ENCODE assay signal across 9 cellular contexts in genomic region chr12:724194-724855, GRCh38. TPM values are rescaled to one million over a fixed set of nuclear protein-coding genes. Genes with fewer than 3 reads are reported as not detected.
DNase-seq lines count a peak whose midpoint lies in the region; ATAC-seq and TF ChIP-seq lines count a peak whose summit lies in the region.
"Had no signal": no experiment of that assay in that cellular context is flagged by ENCODE, and none has a peak within 500 bp of the region (broad histone marks: within the 10 kb centered on the region; RNA-seq: fewer than 3 reads in every experiment).

No MANE protein-coding gene starts in this region.

- no peaks in the 10 kb centered on the region for H3F3A ChIP-seq in GM23338 (replicated peaks; ENCODE audit: low read depth)

- ATAC-seq in GM23338 (peak; percentile 76), GM18870 (IDR thresholded peaks at IDR 0.05; ENCODE audit: unreplicated experiment) (no peak)

- peak overlapping the region; percentile 13; the same call in 1 of the 2 replicates for H3K27ac Mint-ChIP-seq in GM23338

- H3K4me1 ChIP-seq in A673 (ENCODE audit: insufficient read depth, low read length, poor library complexity, severe bottlenecking): no peaks in the 10 kb centered on the region
- H3K4me1 ChIP-seq in GM23338 (ENCODE audit: insufficient read depth): peaks cover 6% of the 10 kb centered on the region; the same call in 1 of the 2 replicates
- H3K4me1 ChIP-seq in SJCRH30: peaks cover 71% of the 10 kb centered on the region
- peaks cover 18% of the 10 kb centered on the region for H3K4me1 ChIP-seq in left ventricle myocardium inferior

- no peaks in the 10 kb centered on the region for H4K20me1 ChIP-seq in GM23338 (replicated peaks; ENCODE audit: insufficient read depth)

- H3K4me1 Mint-ChIP-seq in GM23338: peaks cover 37% of the 10 kb centered on the region

- intact Hi-C loops in A673 (cut with micrococcal nuclease; ENCODE audit: unreplicated experiment) (no loop called here), left ventricle myocardium inferior (cut with micrococcal nuclease) (no loop called here)

- POLR2A ChIA-PET in A673 (lab: Charles Lee; ENCODE audit: low non-redundant PET): no interaction called here

- H3K27ac ChIP-seq in A673 (ENCODE audit: low read depth, low read length, poor library complexity, severe bottlenecking) (no peak overlapping the region), GM23338 (ENCODE audit: low read depth) (no peak overlapping the region), SJCRH30 (peak overlapping the region; percentile 23), left ventricle myocardium inferior (replicated peaks) (peak overlapping the region; percentile 25)
- H3K27ac ChIP-seq: prostate gland had no signal

- no peaks in the 10 kb centered on the region for H3K9me3 ChIP-seq in A673 (ENCODE audit: low read depth, low read length, poor library complexity, severe bottlenecking)
- no peaks in the 10 kb centered on the region for H3K9me3 ChIP-seq in SJCRH30 (replicated peaks)
- H3K9me3 ChIP-seq in left ventricle myocardium inferior (replicated peaks): no peaks in the 10 kb centered on the region
- H3K9me3 ChIP-seq: prostate gland had no signal

- H3K36me3 ChIP-seq in A673 (ENCODE audit: insufficient read depth, low read length, poor library complexity, severe bottlenecking) (no peaks in the 10 kb centered on the region), GM23338 (ENCODE audit: insufficient read depth) (no peaks in the 10 kb centered on the region), SJCRH30 (no peaks in the 10 kb centered on the region), left ventricle myocardium inferior (no peaks in the 10 kb centered on the region)
- H3K36me3 ChIP-seq: prostate gland had no signal

- no TSS peak for BruUV-seq in A673 (replicated peaks; lab: Mats Ljungman, UMichigan)

- 0 out of 2 replicates have a peak, but pooled peaks cover 4% of the 10 kb centered on the region for H3K9me2 ChIP-seq in GM23338 (ENCODE audit: insufficient read depth)

- no peak overlapping the region for H3K4me3 Mint-ChIP-seq in GM23338

- no peaks in the 10 kb centered on the region for H3K79me2 ChIP-seq in GM23338 (replicated peaks; ENCODE audit: insufficient read depth)

- no peaks in the 10 kb centered on the region; the same call in 2 of the 3 replicates for H3K36me3 Mint-ChIP-seq in GM23338 (ENCODE audit: low read depth)

- CTCF ChIA-PET in A673 (lab: Charles Lee): interaction anchor here (0.6 kb wide), 1 partner anchor 343 kb away, joined by 3 read pairs; no protein-coding TSS in a partner anchor

- no peaks in the 10 kb centered on the region for H3K27me3 ChIP-seq in A673 (replicated peaks; ENCODE audit: insufficient read depth, low read depth, low read length, poor library complexity)
- no peaks in the 10 kb centered on the region for H3K27me3 ChIP-seq in GM23338 (ENCODE audit: insufficient read depth)
- no peaks in the 10 kb centered on the region for H3K27me3 ChIP-seq in SJCRH30
- no peaks in the 10 kb centered on the region for H3K27me3 ChIP-seq in left ventricle myocardium inferior (ENCODE audit: low read depth)

- H3K4me3 ChIP-seq in A673 (ENCODE audit: low read depth, low read length, poor library complexity, severe bottlenecking) (no peak overlapping the region), GM23338 (no peak overlapping the region), SJCRH30 (no peak overlapping the region), left ventricle myocardium inferior (no peak overlapping the region)
- H3K4me3 ChIP-seq: prostate gland had no signal

- DNase-seq in A673 (ENCODE audit: low spot score): peak; percentile 27
- DNase-seq in GM23338 (ENCODE audit: low spot score): peak; percentile 58
- peak in 1 of 2 experiments; percentile 56 for DNase-seq in SJCRH30
- no peak for DNase-seq in left ventricle myocardium inferior
- DNase-seq in SHP77 treated with DMSO at 0.1 percent for 48 hours (lab: John Stamatoyannopoulos, UW): no peak
- DNase-seq in NCI-H1105 treated with DMSO at 0.1 percent for 48 hours (lab: John Stamatoyannopoulos, UW): no peak
- DNase-seq in T-helper 9 cell: no peak

- no peak overlapping the region for H3K4me2 ChIP-seq in GM23338

- H2AFZ ChIP-seq in GM23338: peak overlapping the region; percentile 9; the same call in 1 of the 2 replicates

- no peaks in the 10 kb centered on the region for H3K9me3 Mint-ChIP-seq in GM23338

- no peak for TF ChIP-seq CTCF in A673 (conservative IDR thresholded peaks at IDR 0.05; ENCODE audit: low read depth, low read length)
- TF ChIP-seq CTCF in GM23338 (conservative IDR thresholded peaks at IDR 0.05; ENCODE audit: low read depth in 2 of 2): no peak
- TF ChIP-seq CTCF in left ventricle myocardium inferior (IDR thresholded peaks at IDR 0.05; ENCODE audit: borderline replicate concordance): no peak

- peaks cover 5% of the 10 kb centered on the region for H3K27me3 Mint-ChIP-seq in GM23338 (ENCODE audit: insufficient read depth, low read depth, poor library complexity)

TF ChIP-seq in GM23338, 12 proteins besides CTCF, POLR2A, EP300 and RAD21 (continues in another document):
- TF ChIP-seq ZNF114 (CRISPR knock-in tag; IDR thresholded peaks at IDR 0.05) (no peak), STAT1 (IDR thresholded peaks at IDR 0.05; ENCODE audit: unreplicated experiment) (no peak), REST (IDR thresholded peaks at IDR 0.05; ENCODE audit: unreplicated experiment) (no peak), EZH2phosphoT487 (IDR thresholded peaks at IDR 0.05; ENCODE audit: unreplicated experiment) (no peak), ETS1 (IDR thresholded peaks at IDR 0.05) (no peak), NANOG (IDR thresholded peaks at IDR 0.05; ENCODE audit: borderline replicate concordance) (no peak), EZH2 (IDR thresholded peaks at IDR 0.05; ENCODE audit: low read depth, unreplicated experiment) (no peak), JUNB (IDR thresholded peaks at IDR 0.05; ENCODE audit: unreplicated experiment) (no peak)

RNA-seq across cellular contexts. Expression of gene WNK1, which starts 28.1 kb away (rescaled TPM):
- total RNA-seq in A673 (2021) (155 and 161 TPM in 2 replicates), left ventricle myocardium inferior (289 TPM)
- 114 and 119 TPM in 2 replicates for total RNA-seq in GM23338 (2014; rRNA removed; shearing (Covaris generic))
- 74.9 and 86.8 TPM in 2 replicates for polyA plus RNA-seq in GM23338 (2016; fragmentation: Nextera tagmentation; extraction: Ambion mirVana)
- total RNA-seq in SJCRH30 (2014; rRNA removed; shearing (Covaris generic)): 83.3 and 88.8 TPM in 2 replicates

Comparison
In these comparisons a context has a peak if more than half of its experiments do, and no peak if none do; other contexts are left out.
1. DNase-seq: peak in A673 (single experiment) and GM23338 (single experiment); none in left ventricle myocardium inferior (single experiment), SHP77 treated with DMSO at 0.1 percent for 48 hours (single experiment), NCI-H1105 treated with DMSO at 0.1 percent for 48 hours (single experiment) and T-helper 9 cell (single experiment).
2. H3K27ac ChIP-seq: peak in SJCRH30 (single experiment) and left ventricle myocardium inferior (single experiment); none in A673 (single experiment) and GM23338 (single experiment).